Comparison of ENCODE assay signal across 8 cellular contexts in the genomic region with DNA sequence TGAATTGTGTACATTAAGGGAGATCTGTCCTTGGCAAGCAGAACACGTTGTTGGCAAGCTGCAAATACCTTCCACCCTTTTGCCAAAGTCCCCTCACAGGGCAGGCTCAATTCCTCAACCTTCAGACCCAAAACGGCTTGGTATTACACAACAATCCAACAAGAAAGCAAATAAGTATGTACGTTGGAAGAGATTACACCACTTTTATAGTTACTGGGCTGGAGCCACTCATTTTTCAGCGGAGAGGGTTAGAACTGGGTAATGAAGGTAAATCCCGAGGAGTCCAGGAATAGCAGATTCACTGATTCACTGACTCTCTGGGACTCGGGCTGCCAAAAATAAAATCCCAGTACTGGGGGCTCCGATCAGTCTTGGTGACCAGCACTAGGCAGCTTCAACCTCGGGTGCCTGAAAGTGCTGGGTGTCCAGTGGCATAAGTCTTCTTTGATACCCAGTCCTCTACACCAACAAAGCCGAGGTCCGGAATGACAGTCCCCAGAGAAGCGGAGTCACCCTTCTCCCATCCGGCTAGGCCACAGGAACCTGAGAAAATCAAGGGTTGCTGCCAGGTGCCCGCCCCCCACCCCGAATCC. TPM values are rescaled to one million over a fixed set of nuclear protein-coding genes. Genes with fewer than 3 reads are reported as not detected.
A peak's percentile ranks its signal among the peaks of the same experiment; 100 is the strongest.
DNase-seq lines count a peak whose midpoint lies in the region; ATAC-seq, FAIRE-seq and TF ChIP-seq lines count a peak whose summit lies in the region.

No MANE protein-coding gene starts in this region.

- WGBS in lung, 2 donors, result 1 to 31% methylated on average over 10 to 14 of the region's 14 CpGs
- WGBS in upper lobe of left lung, 2 donors, result 0 to 40% methylated on average over 5 to 13 of the region's 14 CpGs

- H3K9ac ChIP-seq in colonic mucosa (ENCODE audit: low read depth in 2 of 2, low read length in 2 of 2), result peak overlapping the region; percentile 58 to 72

- H3K36me3 ChIP-seq in colonic mucosa (no peaks in the 10 kb centered on the region), lung (ENCODE audit: control insufficient read depth in 2 of 2, insufficient read depth in 2 of 2, low read length in 2 of 2) (no peaks in the 10 kb centered on the region), upper lobe of left lung (no peaks in the 10 kb centered on the region)

- H3K4me1 ChIP-seq in colonic mucosa (no peaks in the 10 kb centered on the region), lung (ENCODE audit: control insufficient read depth in 2 of 2, insufficient read depth in 2 of 2, low read length in 2 of 2) (no peaks in the 10 kb centered on the region), upper lobe of left lung (peaks cover 0 to 11% (median 3%) of the 10 kb centered on the region in 4 donors)

- H3K27me3 ChIP-seq in colonic mucosa (no peaks in the 10 kb centered on the region), lung (ENCODE audit: control insufficient read depth, insufficient read depth) (no peaks in the 10 kb centered on the region), upper lobe of left lung (no peaks in the 10 kb centered on the region)

- TF ChIP-seq POLR2A in upper lobe of left lung (IDR thresholded peaks at IDR 0.05), result no peak

- peak overlapping the region; percentile 62 for H3K27ac ChIP-seq in colonic mucosa
- peak overlapping the region in 1 of 2 donors; percentile 77 for H3K27ac ChIP-seq in lung (ENCODE audit: low read depth in 1 of 2, low read length in 1 of 2)
- H3K27ac ChIP-seq in upper lobe of left lung, result peak overlapping the region; percentile 43 to 88 (median 82)

- intact Hi-C loops in colonic mucosa (cut with DNase I), result no loop called here

- TF ChIP-seq CTCF in AG10803 (conservative IDR thresholded peaks at IDR 0.05; ENCODE audit: low read length), result no peak
- no peak for TF ChIP-seq CTCF in GM20000 (IDR thresholded peaks at IDR 0.05; ENCODE audit: extremely low read depth, missing control alignments)
- no peak for TF ChIP-seq CTCF in colonic mucosa (IDR thresholded peaks at IDR 0.05)
- no peak for TF ChIP-seq CTCF in lung (IDR thresholded peaks at IDR 0.05; ENCODE audit: control extremely low read depth, extremely low read depth)
- no peak for TF ChIP-seq CTCF in upper lobe of left lung (IDR thresholded peaks at IDR 0.05)

- H3K4me3 ChIP-seq in AG10803 (ENCODE audit: low read length), result peak overlapping the region; percentile 78
- peak overlapping the region; percentile 52 for H3K4me3 ChIP-seq in colonic mucosa
- peak overlapping the region; percentile 58 for H3K4me3 ChIP-seq in lung
- peak overlapping the region; percentile 18 to 80 (median 61) for H3K4me3 ChIP-seq in upper lobe of left lung

- no peaks in the 10 kb centered on the region for H3K9me3 ChIP-seq in colonic mucosa
- peaks cover 0 to 4% of the 10 kb centered on the region in 2 donors for H3K9me3 ChIP-seq in lung (ENCODE audit: control insufficient read depth in 2 of 2, insufficient read depth in 1 of 2, low read length in 1 of 2)
- no peaks in the 10 kb centered on the region for H3K9me3 ChIP-seq in upper lobe of left lung

- FAIRE-seq in HTR-8/SVneo (lab: Jason Lieb, UNC), result no peak

- peak; percentile 33 for DNase-seq in AG10803 (ENCODE audit: low read depth)
- DNase-seq in GM20000 (ENCODE audit: low spot score), result peak; percentile 15
- peak; percentile 0 for DNase-seq in LoVo (ENCODE audit: low spot score)
- no peak for DNase-seq in colonic mucosa
- DNase-seq in lung (ENCODE audit: low spot score), result no peak
- DNase-seq in upper lobe of left lung, result no peak
- no peak for DNase-seq in NCI-H524 treated with DMSO at 0.1 percent for 48 hours (lab: John Stamatoyannopoulos, UW)
- DNase-seq in HTR-8/SVneo (ENCODE audit: insufficient read length, low spot score), result no peak

- no peak for ATAC-seq in lung (ENCODE audit: insufficient read depth, low FRiP score)
- peak; percentile 4 to 42 for ATAC-seq in upper lobe of left lung (ENCODE audit: low FRiP score in 2 of 2)

- TF ChIP-seq EP300 in upper lobe of left lung (IDR thresholded peaks at IDR 0.05), result no peak

RNA-seq across cellular contexts. Expression of gene TIMM8A, which starts 0.6 kb away (rescaled TPM):
- 10 to 100 TPM in 1 of 2 donors, 1 to 10 TPM in 1; 9.4 to 22.9 TPM for total RNA-seq in colonic mucosa
- 10 to 100 TPM in 1 of 2 donors, 1 to 10 TPM in 1; 4.6 to 11.9 TPM for total RNA-seq in lung
- polyA plus RNA-seq in lung, result 1 to 10 TPM; 5.6 to 8.0 TPM
- total RNA-seq in upper lobe of left lung, result 10 to 100 TPM in 1 of 6 donors, 1 to 10 TPM in 4, under 1 TPM in 1; 0.67 to 22.0 (median 6.5) TPM

RNA-seq across cellular contexts. Expression of gene BTK, which starts 38.0 kb away (rescaled TPM):
- total RNA-seq in colonic mucosa (1 to 10 TPM; 1.9 to 3.0 TPM), lung (10 to 100 TPM; 15.5 to 24.9 TPM), upper lobe of left lung (10 to 100 TPM; 16.2 to 81.7 (median 37.3) TPM)
- polyA plus RNA-seq in lung, result 10 to 100 TPM; 17.9 to 29.4 TPM

RNA-seq across cellular contexts. Expression of gene RPL36A, which starts 42.9 kb away (rescaled TPM):
- total RNA-seq in colonic mucosa, result 100 to 1,000 TPM; 132 to 184 TPM
- 100 to 1,000 TPM; 199 to 640 TPM for total RNA-seq in lung
- polyA plus RNA-seq in lung, result 1,000 to 10,000 TPM; 1,920 to 4,087 TPM
- total RNA-seq in upper lobe of left lung, result 100 to 1,000 TPM; 165 to 641 (median 228) TPM

RNA-seq across cellular contexts. Expression of gene TAF7L, which starts 56.8 kb away (rescaled TPM):
- total RNA-seq in colonic mucosa, result not detected
- under 1 TPM; 0.20 to 0.21 TPM for total RNA-seq in lung
- under 1 TPM; 0.06 TPM for polyA plus RNA-seq in lung
- total RNA-seq in upper lobe of left lung, result not detected

RNA-seq across cellular contexts. Expression of gene GLA, which starts 59.8 kb away (rescaled TPM):
- total RNA-seq in colonic mucosa (10 to 100 TPM; 29.9 to 33.9 TPM), lung (10 to 100 TPM; 26.4 to 42.8 TPM), upper lobe of left lung (10 to 100 TPM; 18.9 to 54.0 (median 30.7) TPM)
- 10 to 100 TPM; 51.7 to 55.7 TPM for polyA plus RNA-seq in lung

Comparison
In these comparisons a context has a peak if more than half of its experiments do, and no peak if none do; other contexts are left out.
1. DNase-seq: peak in AG10803 (single experiment), GM20000 (single experiment) and LoVo (single experiment); none in colonic mucosa (single experiment), lung (single experiment), upper lobe of left lung (0 of 2), NCI-H524 treated with DMSO at 0.1 percent for 48 hours (single experiment) and HTR-8/SVneo (single experiment).
2. RNA of gene BTK, which starts 38.0 kb away (total RNA-seq): 16.2 to 81.7 TPM in upper lobe of left lung and 15.5 to 24.9 TPM in lung; 1.9 to 3.0 TPM in colonic mucosa; every median in the first group is over 4 times any median in the second.
3. Peak in every context shown above with its lines, with median percentiles within 50 percentile points of each other: H3K4me3 ChIP-seq.